In genomic region chrX:145844886-145845285, GRCh38 we compare ENCODE assay signal across 27 cellular contexts. TPM values are rescaled to one million over a fixed set of nuclear protein-coding genes. Genes with fewer than 3 reads are reported as not detected.
"Had no signal": no experiment of that assay in that cellular context is flagged by ENCODE, and none has a peak within 500 bp of the region (broad histone marks: within the 10 kb centered on the region; RNA-seq: fewer than 3 reads in every experiment).

No MANE protein-coding gene starts in this region.

- DNase-seq: IMR-90, Karpas-422, KG1, MG63, NCI-H1092, NCI-H1105 treated with DMSO at 0.1 percent for 48 hours, NCI-H1417 treated with DMSO at 0.1 percent for 48 hours, NCI-H146, NCI-H1694 treated with DMSO at 0.1 percent for 48 hours, NCI-H2029, NCI-H2081 treated with DMSO at 0.1 percent for 48 hours, NCI-H2171, NCI-H226, NCI-H446, NCI-H510A, NCI-H524 treated with DMSO at 0.1 percent for 48 hours, NCI-H69, NCI-H774, OCI-M1, PC-9, Peyer's patch, SHP77 treated with DMSO at 0.1 percent for 48 hours, SJCRH30 had no signal

- H3K27me3 ChIP-seq: MG63, Peyer's patch, SJCRH30 had no signal

- ATAC-seq: HepG2, Right ventricle myocardium inferior, SK-N-SH treated with all-trans-retinoic acid at 6 μM for 48 hours had no signal

- H3K9me3 ChIP-seq: MG63, Peyer's patch, SJCRH30 had no signal

- H3K27ac ChIP-seq: PC-9, Peyer's patch, SJCRH30 had no signal

- H3K4me3 ChIP-seq: MG63, PC-9, Peyer's patch, SJCRH30 had no signal

- H3K4me1 ChIP-seq: Peyer's patch, SJCRH30 had no signal

RNA-seq across cellular contexts. Expression of gene SLITRK2, which starts 27.3 kb away (rescaled TPM):
- total RNA-seq: HepG2, HT1080, IMR-90, PC-9, SJCRH30 had no signal
- polyA plus RNA-seq: HepG2, IMR-90 had no signal
